ENCODE assay signal across 8 cellular contexts in the genomic region with DNA sequence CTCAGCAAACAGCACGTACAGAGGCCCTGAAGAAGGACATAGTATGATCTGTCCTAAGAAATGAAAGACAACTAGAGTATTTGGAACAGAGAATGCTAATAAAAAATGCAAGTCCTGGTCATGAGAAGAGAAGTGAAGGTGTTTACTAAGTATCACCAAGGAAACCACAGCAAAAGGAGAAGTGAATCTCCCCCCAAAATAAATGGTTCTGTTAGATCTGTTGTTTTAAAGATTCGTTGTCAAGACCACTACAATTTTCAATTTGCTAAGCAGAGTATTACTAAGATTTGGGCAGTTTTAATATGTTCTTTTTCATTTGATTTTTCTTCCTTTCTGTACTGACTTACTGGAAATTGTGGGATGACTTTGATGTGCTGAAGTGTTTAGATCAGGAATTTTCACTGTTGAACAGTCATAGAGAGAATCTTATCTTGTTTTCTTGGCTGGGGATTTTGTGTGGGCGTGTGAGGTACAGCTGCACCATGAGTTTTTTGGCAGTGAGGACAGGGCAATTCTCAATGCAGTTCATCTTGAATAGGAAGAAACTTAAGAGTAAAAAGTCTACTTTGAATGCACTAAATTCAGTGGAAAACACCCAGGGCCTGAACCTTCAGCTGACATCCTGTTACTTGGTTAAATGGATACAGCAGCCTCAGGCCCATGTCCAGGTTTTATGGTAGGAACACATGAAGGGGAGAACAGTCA.
A peak's percentile ranks its signal among the peaks of the same experiment; 100 is the strongest.
DNase-seq lines count a peak whose midpoint lies in the region; ATAC-seq lines count a peak whose summit lies in the region.

No MANE protein-coding gene starts in this region.

- ATAC-seq in GM18861 (IDR thresholded peaks at IDR 0.05; ENCODE audit: unreplicated experiment) (peak; percentile 90), HG02973 (IDR thresholded peaks at IDR 0.05; ENCODE audit: unreplicated experiment) (peak; percentile 93)

- no peaks in the 10 kb centered on the region for H3K79me2 ChIP-seq in ACC112 (ENCODE audit: control insufficient read depth, insufficient read depth, low read length, unreplicated experiment)

- no peak overlapping the region for H3K4me3 ChIP-seq in ACC112 (ENCODE audit: low read depth, low read length)

- H3K27ac ChIP-seq in ACC112 (ENCODE audit: low read depth, low read length) (peak overlapping the region; percentile 47), temporal lobe (ENCODE audit: low read depth, low read length) (peak overlapping the region; percentile 17)

- DNase-seq in SK-MEL-5 (ENCODE audit: low read depth, low spot score) (peak; percentile 87), globus pallidus (ENCODE audit: low spot score) (peak; percentile 52), DMS153 (lab: John Stamatoyannopoulos, UW) (no peak), NCI-H345 treated with DMSO at 0.1 percent for 48 hours (lab: John Stamatoyannopoulos, UW; ENCODE audit: unreplicated experiment) (no peak)

- in situ Hi-C loops in SK-MEL-5 (cut with HindIII; ENCODE audit: low pct_unique_long_range_greater_than_20kb, low sequenced_read_pairs): no loop called here

- no peak overlapping the region for H2AFZ ChIP-seq in ACC112 (ENCODE audit: low read length, unreplicated experiment)

- no peaks in the 10 kb centered on the region for H3K27me3 ChIP-seq in ACC112 (ENCODE audit: insufficient read depth, low read length)

- no peaks in the 10 kb centered on the region; the same call in 1 of the 2 replicates for H3K36me3 ChIP-seq in ACC112 (ENCODE audit: insufficient read depth, low read length)

- peaks cover 10% of the 10 kb centered on the region for H3K4me1 ChIP-seq in ACC112 (ENCODE audit: control insufficient read depth, insufficient read depth, low read length, unreplicated experiment)

Comparison
In these comparisons a context has a peak if more than half of its experiments do, and no peak if none do; other contexts are left out.
1. DNase-seq: peak in SK-MEL-5 (single experiment) and globus pallidus (single experiment); none in DMS153 (single experiment) and NCI-H345 treated with DMSO at 0.1 percent for 48 hours (single experiment).